8 cellular contexts compared by ENCODE assay signal in the genomic region with DNA sequence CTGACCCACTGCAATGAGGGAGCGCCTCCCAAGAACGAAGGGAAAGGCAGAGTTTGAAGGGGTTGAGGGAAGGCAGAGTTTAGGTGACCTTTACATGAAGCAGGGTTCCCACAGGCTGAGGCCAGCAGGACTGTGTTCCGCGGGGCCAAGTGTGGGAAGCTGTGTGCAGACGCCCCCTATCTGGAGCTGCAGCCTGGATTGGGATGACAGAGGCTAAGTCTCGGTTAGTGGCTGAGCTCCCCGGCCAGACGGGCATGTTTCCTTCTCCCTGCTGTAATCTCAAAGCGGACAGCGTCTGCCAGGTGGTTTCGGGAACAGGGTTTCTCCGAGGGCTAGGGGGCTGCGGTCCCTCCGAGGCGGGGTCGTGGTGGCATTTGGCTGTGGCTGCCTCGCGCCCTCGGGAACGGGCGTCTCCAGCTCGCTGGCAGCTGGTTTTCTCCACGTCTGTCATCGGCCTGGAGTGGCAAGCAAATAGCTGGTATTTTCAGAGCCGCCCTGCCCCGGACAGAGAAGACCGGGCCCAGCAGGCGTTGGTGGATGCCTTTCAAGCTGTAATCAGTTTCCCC. TPM values are rescaled to one million over a fixed set of nuclear protein-coding genes. Genes with fewer than 3 reads are reported as not detected.
DNase-seq lines count a peak whose midpoint lies in the region; ATAC-seq and TF ChIP-seq lines count a peak whose summit lies in the region.

No MANE protein-coding gene starts in this region.

- TF ChIP-seq EP300 in Ishikawa (IDR thresholded peaks at IDR 0.05; ENCODE audit: borderline replicate concordance) = no peak

- peak overlapping the region; percentile 57 for H3K4me2 ChIP-seq in SU-DHL-6 (ENCODE audit: low read depth, low read length, poor library complexity, severe bottlenecking)

- no peaks in the 10 kb centered on the region for H3K27me3 ChIP-seq in SU-DHL-6 (ENCODE audit: low read length)

- H2AFZ ChIP-seq in SU-DHL-6 (ENCODE audit: low read depth, low read length, severe bottlenecking) = peak overlapping the region; percentile 65

- H3K4me3 ChIP-seq in SU-DHL-6 (ENCODE audit: insufficient read depth, low read length, poor library complexity, severe bottlenecking) = peak overlapping the region; percentile 67

- peak; percentile 57 for TF ChIP-seq RAD21 in Ishikawa (IDR thresholded peaks at IDR 0.05; ENCODE audit: low read depth)

- H3K9me3 ChIP-seq in SU-DHL-6 (ENCODE audit: insufficient read depth, low read length) = no peaks in the 10 kb centered on the region

- no peaks in the 10 kb centered on the region for H3K36me3 ChIP-seq in SU-DHL-6 (ENCODE audit: low read length)

- peaks cover 7% of the 10 kb centered on the region for H3F3A ChIP-seq in SU-DHL-6 (ENCODE audit: insufficient read depth)

- ATAC-seq in GM19467 (IDR thresholded peaks at IDR 0.05; ENCODE audit: unreplicated experiment) = peak; percentile 1
- peak; percentile 77 for ATAC-seq in left lobe of liver

- peaks cover 6% of the 10 kb centered on the region; the same call in 1 of the 2 replicates for H4K20me1 ChIP-seq in SU-DHL-6 (ENCODE audit: low read depth, low read length)

- no peak for TF ChIP-seq CTCF in SU-DHL-6 (IDR thresholded peaks at IDR 0.05; ENCODE audit: insufficient read depth, low read length, poor library complexity, severe bottlenecking)

- no peaks in the 10 kb centered on the region for H3K9me2 ChIP-seq in SU-DHL-6 (replicated peaks; ENCODE audit: insufficient read depth, low read length)

- DNase-seq in DMS114 treated with DMSO at 0.1 percent for 48 hours (lab: John Stamatoyannopoulos, UW; ENCODE audit: unreplicated experiment) (peak; percentile 29), dermis blood vessel endothelial cell (peak; percentile 84), left lobe of liver (ENCODE audit: low spot score) (peak; percentile 74), cerebellum (ENCODE audit: low spot score) (no peak)
- DNase-seq in stimulated activated naive CD4-positive, alpha-beta T cell treated with Interleukin-2 at 50 U/mL for 16 hours (lab: John Stamatoyannopoulos, UW) = peak; percentile 33

- H3K27ac ChIP-seq in SU-DHL-6 (ENCODE audit: low read depth, low read length) = no peak overlapping the region

- peak overlapping the region; percentile 72 for H3K9ac ChIP-seq in SU-DHL-6 (ENCODE audit: low read length)

- no peaks in the 10 kb centered on the region for H3K79me2 ChIP-seq in SU-DHL-6 (ENCODE audit: insufficient read depth, low read length)

TF ChIP-seq in Ishikawa, 13 proteins besides CTCF, POLR2A, EP300 and RAD21:
- TF ChIP-seq TEAD4 (IDR thresholded peaks at IDR 0.05) (no peak), EGR1 (IDR thresholded peaks at IDR 0.05) (no peak), CEBPB (IDR thresholded peaks at IDR 0.05) (no peak), CREB1 (IDR thresholded peaks at IDR 0.05; ENCODE audit: low read depth) (no peak), YY1 (IDR thresholded peaks at IDR 0.05; ENCODE audit: low read depth) (no peak), ZBTB7A (IDR thresholded peaks at IDR 0.05; ENCODE audit: low read depth) (peak; percentile 65; the same call in 1 of the 2 replicates), NFIC (IDR thresholded peaks at IDR 0.05) (no peak), TAF1 (IDR thresholded peaks at IDR 0.05; ENCODE audit: low read depth) (no peak), FOXM1 (IDR thresholded peaks at IDR 0.05; ENCODE audit: borderline replicate concordance, low read depth) (no peak)
- TF ChIP-seq, protein P1, sequence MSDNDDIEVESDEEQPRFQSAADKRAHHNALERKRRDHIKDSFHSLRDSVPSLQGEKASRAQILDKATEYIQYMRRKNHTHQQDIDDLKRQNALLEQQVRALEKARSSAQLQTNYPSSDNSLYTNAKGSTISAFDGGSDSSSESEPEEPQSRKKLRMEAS (IDR thresholded peaks at IDR 0.05) = peak; percentile 54; the same call in 1 of the 2 replicates
- TF ChIP-seq, protein P2, sequence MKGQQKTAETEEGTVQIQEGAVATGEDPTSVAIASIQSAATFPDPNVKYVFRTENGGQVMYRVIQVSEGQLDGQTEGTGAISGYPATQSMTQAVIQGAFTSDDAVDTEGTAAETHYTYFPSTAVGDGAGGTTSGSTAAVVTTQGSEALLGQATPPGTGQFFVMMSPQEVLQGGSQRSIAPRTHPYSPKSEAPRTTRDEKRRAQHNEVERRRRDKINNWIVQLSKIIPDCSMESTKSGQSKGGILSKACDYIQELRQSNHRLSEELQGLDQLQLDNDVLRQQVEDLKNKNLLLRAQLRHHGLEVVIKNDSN (IDR thresholded peaks at IDR 0.05) = 0 out of 2 replicates have a peak, but pooled peaks have one; percentile 1

RNA-seq across cellular contexts. Expression of a gene that starts 0.7 kb away (rescaled TPM):
- total RNA-seq in dermis blood vessel endothelial cell (81.9 and 127 TPM in 2 replicates), left lobe of liver (10.3 TPM), cerebellum (61.5 TPM)

RNA-seq across cellular contexts. Expression of a gene that starts 51.7 kb away (rescaled TPM):
- 65.8 and 70.8 TPM in 2 replicates for total RNA-seq in dermis blood vessel endothelial cell
- total RNA-seq in left lobe of liver = 33.4 TPM
- 38.0 TPM for total RNA-seq in cerebellum
